Comparison of ENCODE assay signal across 18 cellular contexts in genomic region chr12:96244826-96245225, GRCh38.
"Had no signal": no experiment of that assay in that cellular context is flagged by ENCODE, and none has a peak within 500 bp of the region (broad histone marks: within the 10 kb centered on the region; RNA-seq: fewer than 3 reads in every experiment).

No MANE protein-coding gene starts in this region.

- H3K4me3 ChIP-seq: gastroesophageal sphincter, heart right ventricle, pancreas, sigmoid colon, thyroid gland had no signal

- ATAC-seq: activated T-cell treated with anti-CD3 and anti-CD28 coated beads, Interleukin-2, amount 50 U/mL, for 72 hours; gastroesophageal sphincter; heart right ventricle; left cardiac atrium; pancreas; stimulated activated memory B cell treated with anti-CD40 and anti-IgM and Interleukin-4, amounts not matched to agents 10 μg/mL and 1 μg/mL and 100 μg/mL, for 72 hours had no signal

- H3K27me3 ChIP-seq: gastroesophageal sphincter, heart right ventricle, pancreas, sigmoid colon, thyroid gland had no signal

- DNase-seq: activated CD4-positive, alpha-beta T cell treated with anti-CD3 and anti-CD28 coated beads, Interleukin-2, amount 50 U/mL, for 1 hour; activated CD4-positive, CD25-positive, alpha-beta regulatory T cell; activated naive CD4-positive, alpha-beta T cell; activated T-cell treated with anti-CD3 and anti-CD28 coated beads, Interleukin-2, amount 50 U/mL, for 72 hours; aorta; erythroblast; heart right ventricle; left cardiac atrium; mammary epithelial cell; naive B cell; pancreas; sigmoid colon; stimulated activated CD4-positive, alpha-beta T cell treated with anti-CD3 and anti-CD28 coated beads, Interleukin-12 subunit alpha, Interleukin-12 subunit beta, amount 100 ng/mL, for 4 hours; stimulated activated CD4-positive, alpha-beta T cell treated with anti-CD3 and anti-CD28 coated beads, Interleukin-2, amount 100 ng/mL, for 24 hours; SW 1271; thyroid gland had no signal

- H3K9me3 ChIP-seq: gastroesophageal sphincter, heart right ventricle, pancreas, sigmoid colon, thyroid gland had no signal

- H3K4me1 ChIP-seq: pancreas had no signal

- H3K9me3 Mint-ChIP-seq: activated T-cell treated with anti-CD3 and anti-CD28 coated beads, Interleukin-2, amount 50 U/mL, for 72 hours; naive B cell; stimulated activated memory B cell treated with anti-CD40 and anti-IgM and Interleukin-4, amounts not matched to agents 10 μg/mL and 1 μg/mL and 100 μg/mL, for 72 hours had no signal

- H3K27ac Mint-ChIP-seq: stimulated activated memory B cell treated with anti-CD40 and anti-IgM and Interleukin-4, amounts not matched to agents 10 μg/mL and 1 μg/mL and 100 μg/mL, for 72 hours had no signal

- H3K4me3 Mint-ChIP-seq: activated T-cell treated with anti-CD3 and anti-CD28 coated beads, Interleukin-2, amount 50 U/mL, for 72 hours; naive B cell; stimulated activated memory B cell treated with anti-CD40 and anti-IgM and Interleukin-4, amounts not matched to agents 10 μg/mL and 1 μg/mL and 100 μg/mL, for 72 hours had no signal

- H3K27ac ChIP-seq: pancreas had no signal

- H3K27me3 Mint-ChIP-seq: naive B cell; stimulated activated memory B cell treated with anti-CD40 and anti-IgM and Interleukin-4, amounts not matched to agents 10 μg/mL and 1 μg/mL and 100 μg/mL, for 72 hours had no signal
